ENCODE assay signal across 1 cellular context in genomic region chr16:88810166-88810867, GRCh38.
A peak's percentile ranks its signal among the peaks of the same experiment; 100 is the strongest.
TF ChIP-seq lines count a peak whose summit lies in the region.

No MANE protein-coding gene starts in this region.

TF ChIP-seq in HEK293, 187 proteins besides CTCF, POLR2A, EP300 and RAD21 (continued from another document):
- 0 out of 2 replicates have a peak, but pooled peaks have one; percentile 56 for TF ChIP-seq ZNF692 (tag by site-specific recombination; IDR thresholded peaks at IDR 0.05)
- TF ChIP-seq, protein P1, sequence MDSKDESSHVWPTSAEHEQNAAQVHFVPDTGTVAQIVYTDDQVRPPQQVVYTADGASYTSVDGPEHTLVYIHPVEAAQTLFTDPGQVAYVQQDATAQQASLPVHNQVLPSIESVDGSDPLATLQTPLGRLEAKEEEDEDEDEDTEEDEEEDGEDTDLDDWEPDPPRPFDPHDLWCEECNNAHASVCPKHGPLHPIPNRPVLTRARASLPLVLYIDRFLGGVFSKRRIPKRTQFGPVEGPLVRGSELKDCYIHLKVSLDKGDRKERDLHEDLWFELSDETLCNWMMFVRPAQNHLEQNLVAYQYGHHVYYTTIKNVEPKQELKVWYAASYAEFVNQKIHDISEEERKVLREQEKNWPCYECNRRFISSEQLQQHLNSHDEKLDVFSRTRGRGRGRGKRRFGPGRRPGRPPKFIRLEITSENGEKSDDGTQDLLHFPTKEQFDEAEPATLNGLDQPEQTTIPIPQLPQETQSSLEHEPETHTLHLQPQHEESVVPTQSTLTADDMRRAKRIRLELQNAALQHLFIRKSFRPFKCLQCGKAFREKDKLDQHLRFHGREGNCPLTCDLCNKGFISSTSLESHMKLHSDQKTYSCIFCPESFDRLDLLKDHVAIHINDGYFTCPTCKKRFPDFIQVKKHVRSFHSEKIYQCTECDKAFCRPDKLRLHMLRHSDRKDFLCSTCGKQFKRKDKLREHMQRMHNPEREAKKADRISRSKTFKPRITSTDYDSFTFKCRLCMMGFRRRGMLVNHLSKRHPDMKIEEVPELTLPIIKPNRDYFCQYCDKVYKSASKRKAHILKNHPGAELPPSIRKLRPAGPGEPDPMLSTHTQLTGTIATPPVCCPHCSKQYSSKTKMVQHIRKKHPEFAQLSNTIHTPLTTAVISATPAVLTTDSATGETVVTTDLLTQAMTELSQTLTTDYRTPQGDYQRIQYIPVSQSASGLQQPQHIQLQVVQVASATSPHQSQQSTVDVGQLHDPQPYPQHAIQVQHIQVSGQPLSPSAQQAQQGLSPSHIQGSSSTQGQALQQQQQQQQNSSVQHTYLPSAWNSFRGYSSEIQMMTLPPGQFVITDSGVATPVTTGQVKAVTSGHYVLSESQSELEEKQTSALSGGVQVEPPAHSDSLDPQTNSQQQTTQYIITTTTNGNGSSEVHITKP (tag by site-specific recombination; IDR thresholded peaks at IDR 0.05), result peak; percentile 7; the same call in 1 of the 2 replicates
